1 cellular context compared by ENCODE assay signal in genomic region chr5:147445951-147446350, GRCh38.
TF ChIP-seq lines count a peak whose summit lies in the region.

No MANE protein-coding gene starts in this region.

TF ChIP-seq in WTC11, 78 proteins besides CTCF, POLR2A, EP300 and RAD21 (continued from another document):
- TF ChIP-seq ZSCAN18 (CRISPR knock-in tag; IDR thresholded peaks at IDR 0.05): no peak
- no peak for TF ChIP-seq ZBTB21 (CRISPR knock-in tag; IDR thresholded peaks at IDR 0.05; ENCODE audit: borderline replicate concordance)
- TF ChIP-seq ELF4 (CRISPR knock-in tag; IDR thresholded peaks at IDR 0.05; ENCODE audit: low read depth): no peak
- TF ChIP-seq TP53 (CRISPR knock-in tag; IDR thresholded peaks at IDR 0.05): no peak
- TF ChIP-seq CDX4 (CRISPR knock-in tag; IDR thresholded peaks at IDR 0.05; ENCODE audit: borderline replicate concordance): no peak
- TF ChIP-seq ZNF121 (CRISPR knock-in tag; IDR thresholded peaks at IDR 0.05): no peak
- no peak for TF ChIP-seq JUN (CRISPR knock-in tag; IDR thresholded peaks at IDR 0.05)
- no peak for TF ChIP-seq IRF1 (CRISPR knock-in tag; IDR thresholded peaks at IDR 0.05)
- TF ChIP-seq ESRRA (CRISPR knock-in tag; IDR thresholded peaks at IDR 0.05; ENCODE audit: borderline replicate concordance): no peak
